In genomic region chr7:50560865-50561351, GRCh38 we compare ENCODE assay signal across 15 cellular contexts. TPM values are rescaled to one million over a fixed set of nuclear protein-coding genes. Genes with fewer than 3 reads are reported as not detected.
DNase-seq lines count a peak whose midpoint lies in the region; TF ChIP-seq lines count a peak whose summit lies in the region.
"Had no signal": no experiment of that assay in that cellular context is flagged by ENCODE, and none has a peak within 500 bp of the region (broad histone marks: within the 10 kb centered on the region; RNA-seq: fewer than 3 reads in every experiment).

No MANE protein-coding gene starts in this region.

- peaks cover 37% of the 10 kb centered on the region for H3K27me3 ChIP-seq in osteoblast (ENCODE audit: insufficient read depth, low read length)

- H3K4me1 ChIP-seq in osteoblast (ENCODE audit: insufficient read depth, low read length) = no peaks in the 10 kb centered on the region
- H3K4me1 ChIP-seq: foreskin keratinocyte had no signal

- no peak overlapping the region for H2AFZ ChIP-seq in osteoblast (ENCODE audit: low read length)

- H3K36me3 ChIP-seq in osteoblast (ENCODE audit: insufficient read depth, low read length) = no peaks in the 10 kb centered on the region

- H3K9me3 ChIP-seq in osteoblast (ENCODE audit: low read depth, low read length) = no peaks in the 10 kb centered on the region

- peak; percentile 93 for DNase-seq in COLO668 (lab: John Stamatoyannopoulos, UW; ENCODE audit: unreplicated experiment)
- DNase-seq in NCI-H1694 treated with DMSO at 0.1 percent for 48 hours (lab: John Stamatoyannopoulos, UW) = peak; percentile 8
- DNase-seq in NCI-H82 (lab: John Stamatoyannopoulos, UW) = peak; percentile 77
- DNase-seq in left kidney (ENCODE audit: low read depth, low spot score) = peak; percentile 62
- DNase-seq in activated CD8-positive, alpha-beta memory T cell treated with anti-CD3 and anti-CD28 coated beads, Interleukin-2, amount 50 U/mL, for 48 hours = no peak
- no peak for DNase-seq in CD14-positive monocyte (ENCODE audit: low spot score)
- no peak for DNase-seq in amniotic stem cell (lab: John Stamatoyannopoulos, UW)
- no peak for DNase-seq in osteoblast (ENCODE audit: insufficient read length, low spot score, missing footprints)
- DNase-seq: ACHN; activated CD4-positive, alpha-beta T cell treated with anti-CD3 and anti-CD28 coated beads, Interleukin-2, amount 10 ng/mL, durations not matched to agents 7 days and 5 days; foreskin keratinocyte; KBM-7; natural killer cell had no signal

- TF ChIP-seq CTCF in CD14-positive monocyte (IDR thresholded peaks at IDR 0.05) (no peak), osteoblast (IDR thresholded peaks at IDR 0.05; ENCODE audit: extremely low read depth, low read depth, low read length) (no peak)

- H4K20me1 ChIP-seq in osteoblast (ENCODE audit: insufficient read depth, low read length) = no peaks in the 10 kb centered on the region

- no peaks in the 10 kb centered on the region for H3K4me1 Mint-ChIP-seq in CD14-positive monocyte
- H3K4me1 Mint-ChIP-seq: activated CD4-positive, alpha-beta T cell treated with anti-CD3 and anti-CD28 coated beads, Interleukin-2, amount 10 ng/mL, durations not matched to agents 7 days and 5 days; natural killer cell had no signal

- H3K4me3 ChIP-seq in osteoblast (ENCODE audit: insufficient read depth, low read length) = no peak overlapping the region

- no peak overlapping the region for H3K27ac ChIP-seq in osteoblast (ENCODE audit: low read depth, low read length)
- H3K27ac ChIP-seq: foreskin keratinocyte had no signal

- H3K4me2 ChIP-seq in osteoblast (ENCODE audit: insufficient read depth, low read length) = no peak overlapping the region

- H3K4me3 Mint-ChIP-seq in CD14-positive monocyte = no peak overlapping the region
- H3K4me3 Mint-ChIP-seq: activated CD4-positive, alpha-beta T cell treated with anti-CD3 and anti-CD28 coated beads, Interleukin-2, amount 10 ng/mL, durations not matched to agents 7 days and 5 days; natural killer cell had no signal

- intact Hi-C loops in CD14-positive monocyte (cut with micrococcal nuclease) = no loop called here

- H3K79me2 ChIP-seq in osteoblast (ENCODE audit: insufficient read depth, low read length) = no peaks in the 10 kb centered on the region

- H3K36me3 Mint-ChIP-seq in CD14-positive monocyte = no peaks in the 10 kb centered on the region
- H3K36me3 Mint-ChIP-seq: natural killer cell had no signal

- peaks cover 13 to 19% (median 17%) of the 10 kb centered on the region in 3 donors for H3K27me3 Mint-ChIP-seq in CD14-positive monocyte (ENCODE audit: low read depth in 3 of 3)

- no peaks in the 10 kb centered on the region for H3K9me3 Mint-ChIP-seq in CD14-positive monocyte
- H3K9me3 Mint-ChIP-seq: activated CD4-positive, alpha-beta T cell treated with anti-CD3 and anti-CD28 coated beads, Interleukin-2, amount 10 ng/mL, durations not matched to agents 7 days and 5 days; natural killer cell had no signal

- H3K27ac Mint-ChIP-seq in CD14-positive monocyte = no peak overlapping the region
- H3K27ac Mint-ChIP-seq: activated CD4-positive, alpha-beta T cell treated with anti-CD3 and anti-CD28 coated beads, Interleukin-2, amount 10 ng/mL, durations not matched to agents 7 days and 5 days; natural killer cell had no signal

RNA-seq across cellular contexts. Expression of gene DDC, which starts 4.3 kb away (rescaled TPM):
- not detected for polyA plus RNA-seq in CD14-positive monocyte
- total RNA-seq in osteoblast = not detected in 2 replicates
- total RNA-seq: activated CD4-positive, alpha-beta T cell treated with anti-CD3 and anti-CD28 coated beads, Interleukin-2, amount 10 ng/mL, durations not matched to agents 7 days and 5 days; Daoy; foreskin keratinocyte; kidney epithelial cell; natural killer cell had no signal
- polyA plus RNA-seq: foreskin keratinocyte had no signal

Comparison
In these comparisons a context has a peak if more than half of its experiments do, and no peak if none do; other contexts are left out.
1. DNase-seq: peak in COLO668 (single experiment), NCI-H1694 treated with DMSO at 0.1 percent for 48 hours (single experiment), NCI-H82 (single experiment) and left kidney (single experiment); none in activated CD8-positive, alpha-beta memory T cell treated with anti-CD3 and anti-CD28 coated beads, Interleukin-2, amount 50 U/mL, for 48 hours (single experiment), CD14-positive monocyte (single experiment), amniotic stem cell (single experiment) and osteoblast (single experiment).